8 cellular contexts compared by ENCODE assay signal in genomic region chr1:159071970-159072582, GRCh38. TPM values are rescaled to one million over a fixed set of nuclear protein-coding genes. Genes with fewer than 3 reads are reported as not detected.
DNase-seq lines count a peak whose midpoint lies in the region; ATAC-seq and TF ChIP-seq lines count a peak whose summit lies in the region.

No MANE protein-coding gene starts in this region.

- no peak overlapping the region for H2BK15ac ChIP-seq in neuronal stem cell (ENCODE audit: low read length)

- no peak overlapping the region for H3K9ac ChIP-seq in neuronal stem cell (ENCODE audit: low read depth, low read length, poor library complexity)

- TF ChIP-seq CTCF in fibroblast of pulmonary artery (IDR thresholded peaks at IDR 0.05; ENCODE audit: low read length, missing control alignments), result peak; percentile 77

- no peaks in the 10 kb centered on the region for H3K9me3 Mint-ChIP-seq in T-helper 2 cell treated with Interferon-gamma antibody and Interleukin-4, amounts not matched to agents 5 μg/mL and 100 μg/mL, for 36 hours
- no peaks in the 10 kb centered on the region for H3K9me3 Mint-ChIP-seq in activated naive CD8-positive, alpha-beta T cell treated with anti-CD3 and anti-CD28 coated beads, Interleukin-2, amount 50 U/mL, for 24 hours

- H3K4me3 ChIP-seq in fibroblast of pulmonary artery (replicated peaks; ENCODE audit: low read depth, low read length) (no peak overlapping the region), neuronal stem cell (ENCODE audit: low read length in 2 of 2) (no peak overlapping the region)

- no peak overlapping the region for H2BK12ac ChIP-seq in neuronal stem cell (ENCODE audit: low read length)

- H3K27me3 Mint-ChIP-seq in T-helper 2 cell treated with Interferon-gamma antibody and Interleukin-4, amounts not matched to agents 5 μg/mL and 100 μg/mL, for 36 hours (ENCODE audit: low read depth), result no peaks in the 10 kb centered on the region
- no peaks in the 10 kb centered on the region for H3K27me3 Mint-ChIP-seq in activated naive CD8-positive, alpha-beta T cell treated with anti-CD3 and anti-CD28 coated beads, Interleukin-2, amount 50 U/mL, for 24 hours

- H2AFZ ChIP-seq in neuronal stem cell (ENCODE audit: low read length), result peak overlapping the region; percentile 13

- no peak overlapping the region for H2AK5ac ChIP-seq in neuronal stem cell (ENCODE audit: low read depth, low read length)

- peak overlapping the region; percentile 8 for H3K4me3 Mint-ChIP-seq in T-helper 2 cell treated with Interferon-gamma antibody and Interleukin-4, amounts not matched to agents 5 μg/mL and 100 μg/mL, for 36 hours
- no peak overlapping the region for H3K4me3 Mint-ChIP-seq in activated naive CD8-positive, alpha-beta T cell treated with anti-CD3 and anti-CD28 coated beads, Interleukin-2, amount 50 U/mL, for 24 hours

- no peak for ATAC-seq in activated naive CD8-positive, alpha-beta T cell treated with anti-CD3 and anti-CD28 coated beads, Interleukin-2, amount 50 U/mL, for 24 hours

- no peaks in the 10 kb centered on the region for H3K9me3 ChIP-seq in neuronal stem cell (replicated peaks in 1 of 2; ENCODE audit: control insufficient read depth in 2 of 2, insufficient read depth in 1 of 2, low read depth in 1 of 2, low read length in 2 of 2)

- H4K8ac ChIP-seq in neuronal stem cell (ENCODE audit: low read depth, low read length), result no peak overlapping the region

- DNase-seq in SIG-M5 treated with dmso at 0.1 percent for 504 hours (lab: John Stamatoyannopoulos, UW; ENCODE audit: unreplicated experiment) (peak; percentile 83), SIG-M5 (lab: John Stamatoyannopoulos, UW) (no peak), NCI-H146 (lab: John Stamatoyannopoulos, UW) (peak; percentile 14), fibroblast of pulmonary artery (ENCODE audit: low read depth) (peak; percentile 88), neuronal stem cell (ENCODE audit: low spot score) (peak; percentile 42), GDM1 (lab: John Stamatoyannopoulos, UW) (no peak)
- DNase-seq in T-helper 2 cell treated with Interferon-gamma antibody and Interleukin-4, amounts not matched to agents 5 μg/mL and 100 μg/mL, for 36 hours (ENCODE audit: low spot score), result no peak
- no peak for DNase-seq in activated naive CD8-positive, alpha-beta T cell treated with anti-CD3 and anti-CD28 coated beads, Interleukin-2, amount 50 U/mL, for 24 hours

- H3K79me1 ChIP-seq in neuronal stem cell (ENCODE audit: low read depth, low read length), result no peaks in the 10 kb centered on the region

- no peak overlapping the region for H2BK5ac ChIP-seq in neuronal stem cell (ENCODE audit: low read length)

- H2BK120ac ChIP-seq in neuronal stem cell (ENCODE audit: low read depth, low read length), result no peak overlapping the region

- H3K4me1 ChIP-seq in neuronal stem cell (ENCODE audit: control insufficient read depth in 2 of 2, insufficient read depth in 1 of 2, low read depth in 1 of 2, low read length in 2 of 2), result peaks cover 0 to 2% of the 10 kb centered on the region in 2 donors

- no peaks in the 10 kb centered on the region for H3K27me3 ChIP-seq in neuronal stem cell (ENCODE audit: control insufficient read depth in 3 of 3, insufficient read depth in 3 of 3, low read depth in 1 of 3, low read length in 3 of 3)

- peak overlapping the region; percentile 26 for H3K27ac Mint-ChIP-seq in T-helper 2 cell treated with Interferon-gamma antibody and Interleukin-4, amounts not matched to agents 5 μg/mL and 100 μg/mL, for 36 hours
- H3K27ac Mint-ChIP-seq in activated naive CD8-positive, alpha-beta T cell treated with anti-CD3 and anti-CD28 coated beads, Interleukin-2, amount 50 U/mL, for 24 hours, result no peak overlapping the region

- H3K4me2 ChIP-seq in neuronal stem cell (ENCODE audit: insufficient read depth, low read length, poor library complexity, severe bottlenecking), result no peak overlapping the region

- H3K4ac ChIP-seq in neuronal stem cell (ENCODE audit: low read length), result no peak overlapping the region

- H3K14ac ChIP-seq in neuronal stem cell (ENCODE audit: low read length), result no peak overlapping the region

- H3K36me3 Mint-ChIP-seq in T-helper 2 cell treated with Interferon-gamma antibody and Interleukin-4, amounts not matched to agents 5 μg/mL and 100 μg/mL, for 36 hours (ENCODE audit: low read depth), result peaks cover 22% of the 10 kb centered on the region
- peaks cover 11% of the 10 kb centered on the region for H3K36me3 Mint-ChIP-seq in activated naive CD8-positive, alpha-beta T cell treated with anti-CD3 and anti-CD28 coated beads, Interleukin-2, amount 50 U/mL, for 24 hours (ENCODE audit: low read depth)

- H3K18ac ChIP-seq in neuronal stem cell (ENCODE audit: low read length), result no peak overlapping the region

- H3K4me1 Mint-ChIP-seq in T-helper 2 cell treated with Interferon-gamma antibody and Interleukin-4, amounts not matched to agents 5 μg/mL and 100 μg/mL, for 36 hours (ENCODE audit: low read depth), result peaks cover 60% of the 10 kb centered on the region
- H3K4me1 Mint-ChIP-seq in activated naive CD8-positive, alpha-beta T cell treated with anti-CD3 and anti-CD28 coated beads, Interleukin-2, amount 50 U/mL, for 24 hours, result peaks cover 55% of the 10 kb centered on the region

- H3K36me3 ChIP-seq in neuronal stem cell (replicated peaks in 1 of 2; ENCODE audit: control insufficient read depth in 2 of 2, insufficient read depth in 2 of 2, low read length in 2 of 2), result no peaks in the 10 kb centered on the region

- H4K91ac ChIP-seq in neuronal stem cell (ENCODE audit: low read depth, low read length, poor library complexity), result no peak overlapping the region

- no peak overlapping the region for H3K27ac ChIP-seq in neuronal stem cell (replicated peaks; ENCODE audit: low read length)

- no peak overlapping the region for H3K23ac ChIP-seq in neuronal stem cell (ENCODE audit: low read depth, low read length, poor library complexity)

RNA-seq across cellular contexts. Expression of gene AIM2, which starts 4.5 kb away (rescaled TPM):
- polyA plus RNA-seq in neuronal stem cell (2013, experiment 1 of 2), result 2.2 TPM
- 2.1 TPM for polyA plus RNA-seq in neuronal stem cell (2013, experiment 2 of 2)

Comparison
In these comparisons a context has a peak if more than half of its experiments do, and no peak if none do; other contexts are left out.
1. DNase-seq: peak in SIG-M5 treated with dmso at 0.1 percent for 504 hours (single experiment), NCI-H146 (single experiment), fibroblast of pulmonary artery (single experiment) and neuronal stem cell (single experiment); none in SIG-M5 (single experiment), T-helper 2 cell treated with Interferon-gamma antibody and Interleukin-4, amounts not matched to agents 5 μg/mL and 100 μg/mL, for 36 hours (single experiment), activated naive CD8-positive, alpha-beta T cell treated with anti-CD3 and anti-CD28 coated beads, Interleukin-2, amount 50 U/mL, for 24 hours (single experiment) and GDM1 (single experiment).